Comparison of ENCODE assay signal across 10 cellular contexts in the genomic region with DNA sequence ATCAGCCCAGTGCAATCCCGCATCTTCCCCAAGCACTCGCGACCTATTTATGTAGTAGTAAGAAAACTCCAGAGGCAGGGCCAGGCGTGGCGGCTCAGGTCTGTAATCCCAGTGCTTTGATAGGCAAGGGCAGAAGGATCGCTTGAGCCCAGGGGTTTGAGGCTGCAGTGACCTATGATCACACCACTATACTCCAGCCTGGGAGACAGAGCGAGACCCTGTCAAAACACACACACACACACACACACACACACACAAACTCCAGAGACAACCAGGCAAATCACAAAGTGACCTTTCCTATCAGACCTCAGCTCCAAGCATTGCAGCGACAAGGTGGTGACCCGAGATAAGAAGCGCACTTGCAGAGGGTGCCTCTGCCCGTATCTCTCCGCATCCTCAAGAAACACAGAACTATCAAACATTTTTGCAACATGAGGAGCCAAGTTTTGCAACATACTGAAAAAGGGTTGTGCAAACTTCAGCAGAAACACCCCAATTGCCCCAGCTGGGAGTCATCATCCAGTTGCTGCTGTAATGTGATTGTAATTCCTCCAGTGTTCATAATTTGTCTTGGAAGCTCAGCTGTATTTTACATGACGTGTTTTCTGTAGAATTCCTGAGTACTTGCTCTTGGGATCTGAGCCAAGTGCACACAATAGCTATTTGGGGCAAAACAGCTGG. TPM values are rescaled to one million over a fixed set of nuclear protein-coding genes. Genes with fewer than 3 reads are reported as not detected.
DNase-seq lines count a peak whose midpoint lies in the region; ATAC-seq and TF ChIP-seq lines count a peak whose summit lies in the region.
"Had no signal": no experiment of that assay in that cellular context is flagged by ENCODE, and none has a peak within 500 bp of the region (broad histone marks: within the 10 kb centered on the region; RNA-seq: fewer than 3 reads in every experiment).

No MANE protein-coding gene starts in this region.

- no peaks in the 10 kb centered on the region for H3K9me2 ChIP-seq in GM23338 (ENCODE audit: insufficient read depth)

- H3F3A ChIP-seq in GM23338 (replicated peaks; ENCODE audit: low read depth), result no peaks in the 10 kb centered on the region

- H3K9me3 Mint-ChIP-seq in GM23338, result peaks cover 2% of the 10 kb centered on the region; the same call in 1 of the 3 replicates

- peaks cover 11% of the 10 kb centered on the region for H3K27me3 Mint-ChIP-seq in GM23338 (ENCODE audit: insufficient read depth, low read depth, poor library complexity)
- H3K27me3 Mint-ChIP-seq: CD4-positive, CD25-positive, alpha-beta regulatory T cell had no signal

- no peak overlapping the region for H3K27ac Mint-ChIP-seq in GM23338
- H3K27ac Mint-ChIP-seq: T-helper 1 cell treated with Interleukin-12 subunit alpha and Interleukin-12 subunit beta and Interleukin-4 antibody, amounts not matched to agents 30 μg/mL and 1 μg/mL, for 36 hours had no signal

- no peak overlapping the region for H3K4me2 ChIP-seq in GM23338

- H3K4me1 ChIP-seq in GM23338 (ENCODE audit: insufficient read depth), result no peaks in the 10 kb centered on the region

- TF ChIP-seq CTCF in GM23338 (conservative IDR thresholded peaks at IDR 0.05; ENCODE audit: low read depth in 2 of 2), result no peak

- H3K4me1 Mint-ChIP-seq in GM23338, result no peaks in the 10 kb centered on the region

- no peaks in the 10 kb centered on the region for H3K79me2 ChIP-seq in GM23338 (replicated peaks; ENCODE audit: insufficient read depth)

- no peaks in the 10 kb centered on the region for H3K27me3 ChIP-seq in GM23338 (ENCODE audit: insufficient read depth)

- no peaks in the 10 kb centered on the region for H4K20me1 ChIP-seq in GM23338 (replicated peaks; ENCODE audit: insufficient read depth)

- no peak overlapping the region for H2AFZ ChIP-seq in GM23338

- no peaks in the 10 kb centered on the region for H3K36me3 ChIP-seq in GM23338 (ENCODE audit: insufficient read depth)

- no peak overlapping the region for H3K4me3 ChIP-seq in GM23338

- no peak overlapping the region for H3K4me3 Mint-ChIP-seq in GM23338
- H3K4me3 Mint-ChIP-seq: CD4-positive, CD25-positive, alpha-beta regulatory T cell; T-helper 1 cell treated with Interleukin-12 subunit alpha and Interleukin-12 subunit beta and Interleukin-4 antibody, amounts not matched to agents 30 μg/mL and 1 μg/mL, for 36 hours had no signal

- H3K36me3 Mint-ChIP-seq in GM23338 (ENCODE audit: low read depth), result no peaks in the 10 kb centered on the region

- ATAC-seq in GM23338, result no peak

- DNase-seq in A172 (ENCODE audit: low spot score) (peak; percentile 80), NCI-H2227 treated with DMSO at 0.1 percent for 48 hours (lab: John Stamatoyannopoulos, UW) (peak; percentile 14), mucosa of gallbladder (ENCODE audit: low spot score) (peak; percentile 72), SW480 (ENCODE audit: low spot score) (no peak), NAMALWA (ENCODE audit: low spot score) (no peak), GM23338 (ENCODE audit: low spot score) (no peak), KG1 (lab: John Stamatoyannopoulos, UW) (no peak)
- DNase-seq: CD4-positive, CD25-positive, alpha-beta regulatory T cell had no signal

- H3K27ac ChIP-seq in cingulate gyrus (ENCODE audit: low read depth, low read length) (peak overlapping the region; percentile 29), GM23338 (ENCODE audit: low read depth) (no peak overlapping the region)

TF ChIP-seq in GM23338, 12 proteins besides CTCF, POLR2A, EP300 and RAD21:
- no peak for TF ChIP-seq JUNB (IDR thresholded peaks at IDR 0.05; ENCODE audit: unreplicated experiment)
- TF ChIP-seq, protein P1, sequence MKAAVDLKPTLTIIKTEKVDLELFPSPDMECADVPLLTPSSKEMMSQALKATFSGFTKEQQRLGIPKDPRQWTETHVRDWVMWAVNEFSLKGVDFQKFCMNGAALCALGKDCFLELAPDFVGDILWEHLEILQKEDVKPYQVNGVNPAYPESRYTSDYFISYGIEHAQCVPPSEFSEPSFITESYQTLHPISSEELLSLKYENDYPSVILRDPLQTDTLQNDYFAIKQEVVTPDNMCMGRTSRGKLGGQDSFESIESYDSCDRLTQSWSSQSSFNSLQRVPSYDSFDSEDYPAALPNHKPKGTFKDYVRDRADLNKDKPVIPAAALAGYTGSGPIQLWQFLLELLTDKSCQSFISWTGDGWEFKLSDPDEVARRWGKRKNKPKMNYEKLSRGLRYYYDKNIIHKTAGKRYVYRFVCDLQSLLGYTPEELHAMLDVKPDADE (IDR thresholded peaks at IDR 0.05), result no peak

RNA-seq across cellular contexts. Expression of a gene that starts 8.7 kb away (rescaled TPM):
- 3.4 and 10.2 TPM in 2 replicates for total RNA-seq in A172 (2014; rRNA removed; shearing (Covaris generic))
- total RNA-seq in mucosa of gallbladder, result 91.4 TPM
- 0.89 and 0.90 TPM in 2 replicates for total RNA-seq in GM23338 (2014; rRNA removed; shearing (Covaris generic))
- polyA plus RNA-seq in GM23338 (2016; fragmentation: Nextera tagmentation; extraction: Ambion mirVana), result 0.43 TPM in 1 of 2 replicates, not detected in the other

Comparison
In these comparisons a context has a peak if more than half of its experiments do, and no peak if none do; other contexts are left out.
1. DNase-seq: peak in A172 (single experiment), NCI-H2227 treated with DMSO at 0.1 percent for 48 hours (single experiment) and mucosa of gallbladder (single experiment); none in SW480 (single experiment), NAMALWA (single experiment), GM23338 (single experiment) and KG1 (single experiment).